Comparison of ENCODE assay signal across 9 cellular contexts in the genomic region with DNA sequence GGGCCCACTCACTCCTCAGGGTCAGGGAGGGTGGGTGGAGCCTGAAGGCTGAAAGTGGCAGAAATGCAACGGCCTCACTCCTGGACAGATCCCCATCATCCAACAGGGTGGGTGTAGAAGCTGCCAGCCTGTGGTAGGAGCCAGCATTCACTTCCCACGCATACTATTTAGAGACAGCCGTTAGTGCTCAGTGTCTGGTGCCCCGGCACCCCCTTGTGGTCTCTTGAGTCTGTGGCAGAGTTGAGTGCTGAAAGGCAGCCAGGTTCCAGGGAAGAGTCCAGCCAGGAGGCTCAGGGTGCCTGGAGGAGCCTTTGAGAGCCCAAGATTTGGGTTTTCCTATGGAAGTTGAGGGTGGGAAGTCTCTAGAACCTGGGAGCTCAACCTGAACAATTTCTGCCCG. TPM values are rescaled to one million over a fixed set of nuclear protein-coding genes. Genes with fewer than 3 reads are reported as not detected.
DNase-seq lines count a peak whose midpoint lies in the region; ATAC-seq and TF ChIP-seq lines count a peak whose summit lies in the region.
"Had no signal": no experiment of that assay in that cellular context is flagged by ENCODE, and none has a peak within 500 bp of the region (broad histone marks: within the 10 kb centered on the region; RNA-seq: fewer than 3 reads in every experiment).

No MANE protein-coding gene starts in this region.

- H3K4me1 ChIP-seq in HAP-1: no peaks in the 10 kb centered on the region
- H3K4me1 ChIP-seq in heart left ventricle: peaks cover 0 to 23% (median 8%) of the 10 kb centered on the region in 12 donors
- H3K4me1 ChIP-seq in psoas muscle: peaks cover 4% of the 10 kb centered on the region

- intact Hi-C loops in heart left ventricle (cut with DNase I): loop anchor here in 9 of 10 donors (1.0 to 2.0 kb wide), 5 partner anchors 32 to 68 kb away; partner anchors contain the start of gene SEMA3F (in 4 of the 9)
- intact Hi-C loops in psoas muscle (cut with DNase I): loop anchor here (1.0 to 2.0 kb wide), 2 partner anchors 34 to 68 kb away; partner anchors contain the start of gene SEMA3F (in 1 of the 2)

- no peaks in the 10 kb centered on the region for H3K9me3 Mint-ChIP-seq in activated naive CD8-positive, alpha-beta T cell treated with anti-CD3 and anti-CD28 coated beads for 36 hours

- in situ Hi-C loops in HAP-1 (cut with MboI; ENCODE audit: low sequenced_read_pairs): no loop called here

- H3K27me3 ChIP-seq in HAP-1 (ENCODE audit: low read depth) (no peaks in the 10 kb centered on the region), heart left ventricle (peaks cover 12 to 21% (median 16%) of the 10 kb centered on the region in 9 donors), psoas muscle (ENCODE audit: insufficient read depth in 3 of 3, low read length in 2 of 3) (peaks cover 0 to 16% (median 0%) of the 10 kb centered on the region in 3 donors)

- H3K27ac ChIP-seq in heart left ventricle (no peak overlapping the region), psoas muscle (no peak overlapping the region)

- 0 to 20% (median 10%) methylated on average over 4 to 5 of the region's 5 CpGs for WGBS in heart left ventricle, 4 donors
- WGBS in psoas muscle, 3 donors: 3 to 10% (median 9%) methylated on average over 5 of the region's 5 CpGs

- H3K36me3 Mint-ChIP-seq in activated naive CD8-positive, alpha-beta T cell treated with anti-CD3 and anti-CD28 coated beads for 36 hours: no peaks in the 10 kb centered on the region

- H3K9me3 ChIP-seq in HAP-1: no peaks in the 10 kb centered on the region
- H3K9me3 ChIP-seq in heart left ventricle: no peaks in the 10 kb centered on the region
- H3K9me3 ChIP-seq in psoas muscle: no peaks in the 10 kb centered on the region

- H3K36me3 ChIP-seq in HAP-1 (replicated peaks) (no peaks in the 10 kb centered on the region), heart left ventricle (peaks cover 0 to 16% (median 4%) of the 10 kb centered on the region in 9 donors), psoas muscle (ENCODE audit: insufficient read depth in 1 of 2, low read depth in 1 of 2) (peaks cover 0 to 42% of the 10 kb centered on the region in 2 donors)

- H3K4me3 ChIP-seq in HAP-1 (no peak overlapping the region), heart left ventricle (no peak overlapping the region), psoas muscle (no peak overlapping the region)
- H3K4me3 ChIP-seq: skin epidermis had no signal

- no peak overlapping the region for H3K4me3 Mint-ChIP-seq in activated naive CD8-positive, alpha-beta T cell treated with anti-CD3 and anti-CD28 coated beads for 36 hours

- H3K27ac Mint-ChIP-seq in activated naive CD8-positive, alpha-beta T cell treated with anti-CD3 and anti-CD28 coated beads for 36 hours: no peak overlapping the region

- ATAC-seq in heart left ventricle: peak; percentile 80 to 86 (median 82)
- ATAC-seq in psoas muscle: peak; percentile 83 to 88 (median 86)
- ATAC-seq in GM18861 (IDR thresholded peaks at IDR 0.05; ENCODE audit: unreplicated experiment): no peak

- TF ChIP-seq POLR2A in heart left ventricle (IDR thresholded peaks at IDR 0.05): no peak

- H3K4me1 Mint-ChIP-seq in activated naive CD8-positive, alpha-beta T cell treated with anti-CD3 and anti-CD28 coated beads for 36 hours: peaks cover 2% of the 10 kb centered on the region

- DNase-seq in CD1c-positive myeloid dendritic cell (ENCODE audit: extremely low spot score) (peak; percentile 72), HAP-1 (ENCODE audit: low spot score in 2 of 2) (peak; percentile 57 to 73), NCI-H748 treated with DMSO at 0.1 percent for 48 hours (lab: John Stamatoyannopoulos, UW) (peak; percentile 6), heart left ventricle (peak in 4 of 5 donors; percentile 73 to 81 (median 77)), psoas muscle (peak; percentile 70 to 84), activated gamma-delta T cell treated with Interleukin-2 at 50 U/mL for 16 hours (no peak)
- peak; percentile 53 for DNase-seq in activated naive CD8-positive, alpha-beta T cell treated with anti-CD3 and anti-CD28 coated beads for 36 hours

- H3K27me3 Mint-ChIP-seq in activated naive CD8-positive, alpha-beta T cell treated with anti-CD3 and anti-CD28 coated beads for 36 hours: peaks cover 12% of the 10 kb centered on the region

- TF ChIP-seq CTCF in heart left ventricle (IDR thresholded peaks at IDR 0.05) (peak; percentile 58 to 86 (median 76)), psoas muscle (IDR thresholded peaks at IDR 0.05) (peak; percentile 89)

RNA-seq across cellular contexts. Expression of gene GNAT1, which starts 2.1 kb away (rescaled TPM):
- total RNA-seq in activated naive CD8-positive, alpha-beta T cell treated with anti-CD3 and anti-CD28 coated beads for 36 hours: under 1 TPM in 1 of 2 experiments, not detected in 1; 0.12 TPM
- total RNA-seq in heart left ventricle: under 1 TPM in 1 of 9 donors, not detected in 8; 0.40 TPM
- not detected for polyA plus RNA-seq in heart left ventricle
- not detected for total RNA-seq in psoas muscle
- not detected for polyA plus RNA-seq in psoas muscle

RNA-seq across cellular contexts. Expression of gene SLC38A3, which starts 15.8 kb away (rescaled TPM):
- total RNA-seq in activated naive CD8-positive, alpha-beta T cell treated with anti-CD3 and anti-CD28 coated beads for 36 hours: under 1 TPM in 1 of 2 experiments, not detected in 1; 0.18 TPM
- 10 to 100 TPM in 3 of 9 donors, 1 to 10 TPM in 6; 3.6 to 14.8 (median 8.4) TPM for total RNA-seq in heart left ventricle
- 1 to 10 TPM; 1.0 to 8.8 TPM for polyA plus RNA-seq in heart left ventricle
- total RNA-seq in psoas muscle: 10 to 100 TPM in 1 of 4 donors, 1 to 10 TPM in 3; 1.7 to 12.7 (median 5.4) TPM
- 1 to 10 TPM in 2 of 3 donors, under 1 TPM in 1; 0.12 to 4.5 (median 1.3) TPM for polyA plus RNA-seq in psoas muscle

RNA-seq across cellular contexts. Expression of gene SEMA3F, which starts 34.1 kb away (rescaled TPM):
- under 1 TPM; 0.10 to 0.28 TPM for total RNA-seq in activated naive CD8-positive, alpha-beta T cell treated with anti-CD3 and anti-CD28 coated beads for 36 hours
- total RNA-seq in heart left ventricle (10 to 100 TPM in 6 of 9 donors, 1 to 10 TPM in 3; 6.1 to 94.1 (median 11.3) TPM), psoas muscle (10 to 100 TPM in 3 of 4 donors, 1 to 10 TPM in 1; 7.0 to 13.7 (median 12.3) TPM)
- polyA plus RNA-seq in heart left ventricle (10 to 100 TPM in 1 of 2 donors, 1 to 10 TPM in 1; 9.3 to 23.9 TPM), psoas muscle (1 to 10 TPM; 4.7 to 7.6 (median 6.8) TPM)

RNA-seq across cellular contexts. Expression of gene GNAI2, which starts 46.7 kb away (rescaled TPM):
- 100 to 1,000 TPM; 211 to 217 TPM for total RNA-seq in activated naive CD8-positive, alpha-beta T cell treated with anti-CD3 and anti-CD28 coated beads for 36 hours
- 100 to 1,000 TPM; 106 to 365 (median 140) TPM for total RNA-seq in heart left ventricle
- 100 to 1,000 TPM in 1 of 2 donors, 10 to 100 TPM in 1; 93.2 to 180 TPM for polyA plus RNA-seq in heart left ventricle
- 10 to 100 TPM; 55.5 to 93.9 (median 74.8) TPM for total RNA-seq in psoas muscle
- 10 to 100 TPM; 39.4 to 57.6 (median 50.7) TPM for polyA plus RNA-seq in psoas muscle

Comparison
In these comparisons a context has a peak if more than half of its experiments do, and no peak if none do; other contexts are left out.
1. RNA of gene SEMA3F, which starts 34.1 kb away (total RNA-seq): 7.0 to 13.7 TPM in psoas muscle and 6.1 to 94.1 TPM in heart left ventricle; 0.10 to 0.28 TPM in activated naive CD8-positive, alpha-beta T cell treated with anti-CD3 and anti-CD28 coated beads for 36 hours; every median in the first group is over 4 times any median in the second.